Comparison of ENCODE assay signal across 35 cellular contexts in genomic region chr17:13958773-13959172, GRCh38.
DNase-seq lines count a peak whose midpoint lies in the region; ATAC-seq and TF ChIP-seq lines count a peak whose summit lies in the region.
"Had no signal": no experiment of that assay in that cellular context is flagged by ENCODE, and none has a peak within 500 bp of the region (broad histone marks: within the 10 kb centered on the region; RNA-seq: fewer than 3 reads in every experiment).

No MANE protein-coding gene starts in this region.

- no peak overlapping the region for H3K9ac ChIP-seq in PC-3 (ENCODE audit: low read length)
- H3K9ac ChIP-seq: BLaER1; BLaER1 treated with 17β-estradiol and CSF1 and Interleukin-3, amounts not matched to agents 10 nM and 100 nM had no signal

- H3K36me3 ChIP-seq in HEK293 (ENCODE audit: control insufficient read depth in 2 of 2, insufficient read depth in 1 of 2, low read length in 2 of 2) (no peaks in the 10 kb centered on the region), PC-3 (ENCODE audit: low read depth, low read length) (no peaks in the 10 kb centered on the region), tibial nerve (no peaks in the 10 kb centered on the region)
- H3K36me3 ChIP-seq: BE2C, BLaER1 had no signal

- BruUV-seq in PC-3 (replicated peaks; lab: Mats Ljungman, UMichigan) = no TSS peak

- no peak for TF ChIP-seq CTCF in HEK293 (tag by site-specific recombination; IDR thresholded peaks at IDR 0.05)
- TF ChIP-seq CTCF in LNCaP clone FGC (IDR thresholded peaks at IDR 0.05; ENCODE audit: control insufficient read depth, extremely low read depth, insufficient read depth) = no peak
- no peak for TF ChIP-seq CTCF in PC-3 (conservative IDR thresholded peaks at IDR 0.05; ENCODE audit: low read depth, low read length)
- TF ChIP-seq CTCF in VCaP (conservative IDR thresholded peaks at IDR 0.05) = no peak
- TF ChIP-seq CTCF in tibial nerve (IDR thresholded peaks at IDR 0.05) = no peak

- no peak overlapping the region for H3K27ac Mint-ChIP-seq in natural killer cell treated with Interleukin-12 subunit alpha and Interleukin-12 subunit beta and Interleukin-15 and Interleukin-18, amount 100 ng/mL, for 72 hours
- H3K27ac Mint-ChIP-seq: B cell; CD14-positive monocyte; CD4-positive, alpha-beta memory T cell; CD4-positive, alpha-beta T cell; CD8-positive, alpha-beta memory T cell; CD8-positive, alpha-beta T cell had no signal

- no peak overlapping the region for H3K4me3 Mint-ChIP-seq in natural killer cell treated with Interleukin-12 subunit alpha and Interleukin-12 subunit beta and Interleukin-15 and Interleukin-18, amount 100 ng/mL, for 72 hours
- H3K4me3 Mint-ChIP-seq: B cell; CD14-positive monocyte; CD4-positive, alpha-beta memory T cell; CD4-positive, alpha-beta T cell; CD4-positive, CD25-positive, alpha-beta regulatory T cell; CD8-positive, alpha-beta memory T cell; CD8-positive, alpha-beta T cell had no signal

- peaks cover 10% of the 10 kb centered on the region for H3K4me1 ChIP-seq in HEK293 (ENCODE audit: control insufficient read depth, insufficient read depth, low read length)
- peaks cover 8% of the 10 kb centered on the region; the same call in 1 of the 2 replicates for H3K4me1 ChIP-seq in PC-3 (ENCODE audit: insufficient read depth, low read length)
- H3K4me1 ChIP-seq in tibial nerve = no peaks in the 10 kb centered on the region
- H3K4me1 ChIP-seq: A549, BE2C, BLaER1 had no signal

- H3K27me3 Mint-ChIP-seq in natural killer cell treated with Interleukin-12 subunit alpha and Interleukin-12 subunit beta and Interleukin-15 and Interleukin-18, amount 100 ng/mL, for 72 hours = no peaks in the 10 kb centered on the region
- H3K27me3 Mint-ChIP-seq: B cell; CD4-positive, alpha-beta memory T cell; CD4-positive, alpha-beta T cell; CD4-positive, CD25-positive, alpha-beta regulatory T cell; CD8-positive, alpha-beta memory T cell had no signal

- peak overlapping the region; percentile 23; the same call in 1 of the 2 replicates for H2AFZ ChIP-seq in PC-3 (ENCODE audit: low read length)

- no peaks in the 10 kb centered on the region for H3K9me3 Mint-ChIP-seq in natural killer cell treated with Interleukin-12 subunit alpha and Interleukin-12 subunit beta and Interleukin-15 and Interleukin-18, amount 100 ng/mL, for 72 hours
- H3K9me3 Mint-ChIP-seq: CD4-positive, alpha-beta memory T cell; CD4-positive, alpha-beta T cell; CD8-positive, alpha-beta memory T cell; CD8-positive, alpha-beta T cell had no signal

- TF ChIP-seq POLR2A in tibial nerve (IDR thresholded peaks at IDR 0.05) = no peak

- no peaks in the 10 kb centered on the region for H3F3A ChIP-seq in PC-3 (ENCODE audit: low read length, unreplicated experiment)

- H3K4me3 ChIP-seq in HEK293 (ENCODE audit: low read depth, low read length) (no peak overlapping the region), LNCaP clone FGC (ENCODE audit: low read depth, low read length) (no peak overlapping the region), PC-3 (ENCODE audit: low read length) (no peak overlapping the region), tibial nerve (no peak overlapping the region)
- H3K4me3 ChIP-seq: A549; BLaER1; BLaER1 treated with 17β-estradiol and CSF1 and Interleukin-3, amounts not matched to agents 10 nM and 100 nM had no signal

- WGBS in tibial nerve, 2 donors = 81 to 82% methylated on average over 4 of the region's 4 CpGs

- no peaks in the 10 kb centered on the region for H3K9me2 ChIP-seq in PC-3 (replicated peaks; ENCODE audit: low read length)

- no peaks in the 10 kb centered on the region for H3K36me3 Mint-ChIP-seq in natural killer cell treated with Interleukin-12 subunit alpha and Interleukin-12 subunit beta and Interleukin-15 and Interleukin-18, amount 100 ng/mL, for 72 hours
- H3K36me3 Mint-ChIP-seq: CD14-positive monocyte; CD8-positive, alpha-beta T cell had no signal

- CTCF ChIA-PET in HEK293 (lab: Yijun Ruan, JAX) = no interaction called here
- CTCF ChIA-PET in PC-3 (lab: Charles Lee) = no interaction called here

- H3K4me2 ChIP-seq in PC-3 (ENCODE audit: low read length) = peak overlapping the region; percentile 9; the same call in 1 of the 2 replicates
- H3K4me2 ChIP-seq: A549; BLaER1; BLaER1 treated with 17β-estradiol and CSF1 and Interleukin-3, amounts not matched to agents 10 nM and 100 nM had no signal

- ATAC-seq in PC-3 (no peak), GM18498 (IDR thresholded peaks at IDR 0.05; ENCODE audit: unreplicated experiment) (no peak)
- ATAC-seq in natural killer cell treated with Interleukin-12 subunit alpha and Interleukin-12 subunit beta and Interleukin-15 and Interleukin-18, amount 100 ng/mL, for 72 hours = no peak
- ATAC-seq: A549; CD8-positive, alpha-beta T cell had no signal

- H3K27me3 ChIP-seq in PC-3 (ENCODE audit: low read length) (no peaks in the 10 kb centered on the region), tibial nerve (no peaks in the 10 kb centered on the region)
- H3K27me3 ChIP-seq: BE2C; BLaER1; BLaER1 treated with 17β-estradiol and CSF1 and Interleukin-3, amounts not matched to agents 10 nM and 100 nM had no signal

- no peaks in the 10 kb centered on the region for H3K9me3 ChIP-seq in HEK293 (ENCODE audit: control insufficient read depth, insufficient read depth, low read depth, low read length)
- H3K9me3 ChIP-seq in PC-3 (ENCODE audit: low read length) = no peaks in the 10 kb centered on the region
- no peaks in the 10 kb centered on the region for H3K9me3 ChIP-seq in tibial nerve
- H3K9me3 ChIP-seq: A549, BE2C, Caco-2 had no signal

- no peak overlapping the region for H3K27ac ChIP-seq in HEK293 (ENCODE audit: extremely low read depth, low read depth, low read length)
- H3K27ac ChIP-seq in PC-3 (ENCODE audit: low read length) = no peak overlapping the region
- peak overlapping the region; percentile 45 for H3K27ac ChIP-seq in VCaP
- no peak overlapping the region for H3K27ac ChIP-seq in tibial nerve
- H3K27ac ChIP-seq: 22Rv1; A549; BLaER1; BLaER1 treated with 17β-estradiol and CSF1 and Interleukin-3, amounts not matched to agents 10 nM and 100 nM; C4-2B had no signal

- intact Hi-C loops in PC-3 (cut with micrococcal nuclease) = no loop called here

- DNase-seq in LNCaP clone FGC (ENCODE audit: low read depth) (peak; percentile 55), PC-3 (peak; percentile 20), tibial nerve (ENCODE audit: low spot score in 2 of 2) (no peak)
- no peak for DNase-seq in natural killer cell treated with Interleukin-12 subunit alpha and Interleukin-12 subunit beta and Interleukin-15 and Interleukin-18, amount 100 ng/mL, for 72 hours (ENCODE audit: low spot score)
- DNase-seq in stimulated activated CD4-positive, alpha-beta T cell treated with anti-CD3 and anti-CD28 coated beads, Interleukin-2, amount 100 ng/mL, for 48 hours = no peak
- DNase-seq: 8988T; ACHN; AML-193; BE2C; C1 segment of cervical spinal cord; Caco-2; Calu3; CD4-positive, alpha-beta memory T cell; CD4-positive, alpha-beta T cell; CD4-positive, CD25-positive, alpha-beta regulatory T cell; CD8-positive, alpha-beta memory T cell; CD8-positive, alpha-beta T cell; COR-L47; DMS 273 treated with DMSO at 0.1 percent for 48 hours; DMS153; DMS53; DMS79; DMS79 treated with DMSO at 0.1 percent for 48 hours; DND-41; EL had no signal

- no peaks in the 10 kb centered on the region for H4K20me1 ChIP-seq in PC-3 (ENCODE audit: low read length)
- H4K20me1 ChIP-seq: BLaER1; BLaER1 treated with 17β-estradiol and CSF1 and Interleukin-3, amounts not matched to agents 10 nM and 100 nM had no signal

- POLR2A ChIA-PET in HEK293 (lab: Yijun Ruan, JAX) (no interaction called here), PC-3 (lab: Charles Lee; ENCODE audit: unreplicated experiment) (no interaction called here)

- peaks cover 4 to 14% of the 10 kb centered on the region in 2 donors for H3K4me1 Mint-ChIP-seq in natural killer cell treated with Interleukin-12 subunit alpha and Interleukin-12 subunit beta and Interleukin-15 and Interleukin-18, amount 100 ng/mL, for 72 hours (ENCODE audit: low read depth in 2 of 2)

- no peaks in the 10 kb centered on the region for H3K79me2 ChIP-seq in PC-3 (ENCODE audit: low read length)

- TF ChIP-seq EP300 in tibial nerve (IDR thresholded peaks at IDR 0.05) = no peak

TF ChIP-seq in HEK293, 187 proteins besides CTCF, POLR2A, EP300 and RAD21:
- TF ChIP-seq ZNF704 (tag by site-specific recombination; IDR thresholded peaks at IDR 0.05) (no peak), PRDM6 (tag by site-specific recombination; IDR thresholded peaks at IDR 0.05) (peak; percentile 59), OSR2 (tag by site-specific recombination; IDR thresholded peaks at IDR 0.05) (0 out of 2 replicates have a peak, but pooled peaks have one; percentile 31)

Comparison
In these comparisons a context has a peak if more than half of its experiments do, and no peak if none do; other contexts are left out.
1. DNase-seq: peak in LNCaP clone FGC (single experiment) and PC-3 (single experiment); none in natural killer cell treated with Interleukin-12 subunit alpha and Interleukin-12 subunit beta and Interleukin-15 and Interleukin-18, amount 100 ng/mL, for 72 hours (single experiment), tibial nerve (0 of 2) and stimulated activated CD4-positive, alpha-beta T cell treated with anti-CD3 and anti-CD28 coated beads, Interleukin-2, amount 100 ng/mL, for 48 hours (0 of 2).